In genomic region chr17:2050871-2051387, GRCh38 we compare ENCODE assay signal across 8 cellular contexts. TPM values are rescaled to one million over a fixed set of nuclear protein-coding genes. Genes with fewer than 3 reads are reported as not detected.
DNase-seq lines count a peak whose midpoint lies in the region; ATAC-seq, FAIRE-seq and TF ChIP-seq lines count a peak whose summit lies in the region.

No MANE protein-coding gene starts in this region.

- no peak overlapping the region for H2BK12ac ChIP-seq in mesenchymal stem cell (ENCODE audit: low read length in 2 of 2)

- WGBS in K562 (ENCODE audit: insufficient coverage, low coverage, missing lambda C conversion rate): 2% methylated on average over 10 of the region's 69 CpGs
- 3% methylated on average over 60 of the region's 69 CpGs for WGBS in mesenchymal stem cell

- intact Hi-C loops in K562 (cut with micrococcal nuclease): loop anchor here (5.0 to 10.0 kb wide), 2 partner anchors 124 to 301 kb away; no protein-coding TSS in a partner anchor

- H2AK5ac ChIP-seq in mesenchymal stem cell (ENCODE audit: low read length, severe bottlenecking): no peak overlapping the region

- FAIRE-seq in K562 (lab: Jason Lieb, UNC): no peak

- no peak overlapping the region for H4K91ac ChIP-seq in mesenchymal stem cell (ENCODE audit: low read length)

- TF ChIP-seq EP300 in K562 (IDR thresholded peaks at IDR 0.05; ENCODE audit: low read length): no peak

- no peak overlapping the region for H2BK5ac ChIP-seq in mesenchymal stem cell (ENCODE audit: low read depth, low read length, poor library complexity, severe bottlenecking)

- H3K23ac ChIP-seq in mesenchymal stem cell (ENCODE audit: low read length in 2 of 2): peak overlapping the region in 1 of 2 experiments; percentile 94

- peak overlapping the region; percentile 19 for H2BK120ac ChIP-seq in mesenchymal stem cell (ENCODE audit: low read depth, low read length)

- H3K27ac ChIP-seq in BLaER1 (no peak overlapping the region), K562 (ENCODE audit: extremely low read depth, low read depth, low read length) (peak overlapping the region; percentile 70; the same call in 1 of the 3 replicates), mesenchymal stem cell (ENCODE audit: low read length, poor library complexity, severe bottlenecking) (no peak overlapping the region)

- peak overlapping the region in 1 of 2 experiments; percentile 40 for H3K18ac ChIP-seq in mesenchymal stem cell (ENCODE audit: low read depth in 1 of 2, low read length in 2 of 2)

- H3K4me2 ChIP-seq in BLaER1 (peak overlapping the region; percentile 95), K562 (ENCODE audit: insufficient read depth, low read length) (peak overlapping the region; percentile 65), mesenchymal stem cell (ENCODE audit: low read length, poor library complexity, severe bottlenecking) (peak overlapping the region; percentile 98)

- H3K79me1 ChIP-seq in mesenchymal stem cell (replicated peaks; ENCODE audit: low read length, poor library complexity, severe bottlenecking): peaks cover 4% of the 10 kb centered on the region

- no peak for TF ChIP-seq POLR2A in K562 (conservative IDR thresholded peaks at IDR 0.05)

- no peak overlapping the region for H4K8ac ChIP-seq in mesenchymal stem cell (ENCODE audit: low read length)

- H3K27me3 ChIP-seq in BLaER1: peaks cover 67% of the 10 kb centered on the region
- no peaks in the 10 kb centered on the region for H3K27me3 ChIP-seq in K562 (ENCODE audit: control insufficient read depth in 2 of 2, insufficient read depth in 2 of 2, low read length in 2 of 2)
- H3K27me3 ChIP-seq in mesenchymal stem cell (ENCODE audit: control insufficient read depth in 1 of 2, insufficient read depth in 1 of 2, low read length in 2 of 2): no peaks in the 10 kb centered on the region

- peak overlapping the region; percentile 77 for H3K4me3 ChIP-seq in BLaER1
- peak overlapping the region; percentile 36 for H3K4me3 ChIP-seq in HFF-Myc (replicated peaks; ENCODE audit: low read depth, low read length)
- H3K4me3 ChIP-seq in K562: peak overlapping the region; percentile 42
- H3K4me3 ChIP-seq in mesenchymal stem cell (ENCODE audit: insufficient read depth in 1 of 2, low read depth in 1 of 2, low read length in 2 of 2): peak overlapping the region; percentile 63 to 84

- H3K14ac ChIP-seq in mesenchymal stem cell (ENCODE audit: low read length in 2 of 2): no peak overlapping the region

- no peak for TF ChIP-seq RAD21 in K562 (CRISPR knock-in tag; conservative IDR thresholded peaks at IDR 0.05 in 1 of 2, IDR thresholded peaks at IDR 0.05 in 1 of 2)

- no peak for DNase-seq in HFF-Myc (ENCODE audit: extremely low read depth, low read depth)
- DNase-seq in K562 (ENCODE audit: extremely low read depth in 1 of 4, low spot score in 3 of 4): peak in 1 of 4 experiments; percentile 44
- DNase-seq in mesenchymal stem cell: peak; percentile 83
- DNase-seq in KG1 (lab: John Stamatoyannopoulos, UW): no peak
- no peak for DNase-seq in NCI-H510A treated with DMSO at 0.1 percent for 48 hours (lab: John Stamatoyannopoulos, UW)
- no peak for DNase-seq in NCI-H128 (lab: John Stamatoyannopoulos, UW; ENCODE audit: unreplicated experiment)
- DNase-seq in NCI-H2107 (lab: John Stamatoyannopoulos, UW): no peak

- ATAC-seq in K562: peak; percentile 32; the same call in 2 of the 3 replicates

- H2AFZ ChIP-seq in K562 (ENCODE audit: low read depth, low read length) (peak overlapping the region; percentile 40; the same call in 1 of the 2 replicates), mesenchymal stem cell (ENCODE audit: low read depth, low read length) (no peak overlapping the region)

- H3K9me1 ChIP-seq in K562 (ENCODE audit: control insufficient read depth, insufficient read depth, low read length): no peaks in the 10 kb centered on the region

- H3K9me3 ChIP-seq in BLaER1 (no peaks in the 10 kb centered on the region), K562 (replicated peaks; ENCODE audit: control insufficient read depth, insufficient read depth, low read depth, low read length) (no peaks in the 10 kb centered on the region), mesenchymal stem cell (ENCODE audit: control insufficient read depth, low read length) (no peaks in the 10 kb centered on the region)

- no peak overlapping the region for H3K4ac ChIP-seq in mesenchymal stem cell (ENCODE audit: low read depth in 1 of 2, low read length in 2 of 2)

- POLR2A ChIA-PET in K562 (lab: Yijun Ruan, JAX): interaction anchor here (1.2 kb wide), 1 partner anchor 13 kb away, joined by 3 read pairs; no protein-coding TSS in a partner anchor

- CTCF ChIA-PET in K562 (lab: Yijun Ruan, JAX; ENCODE audit: low intra/inter-chr PET ratio): no interaction called here

- H2BK15ac ChIP-seq in mesenchymal stem cell (ENCODE audit: low read depth, poor library complexity, severe bottlenecking): peak overlapping the region; percentile 7

- TF ChIP-seq CTCF in HFF-Myc (IDR thresholded peaks at IDR 0.05; ENCODE audit: low read depth, low read length, missing control alignments): no peak
- no peak for TF ChIP-seq CTCF in K562 (IDR thresholded peaks at IDR 0.05 in 2 of 3, conservative IDR thresholded peaks at IDR 0.05 in 1 of 3; ENCODE audit: insufficient read depth in 2 of 3, low read depth in 1 of 3, low read length in 3 of 3)

- H3K36me3 ChIP-seq in BLaER1 (no peaks in the 10 kb centered on the region), K562 (ENCODE audit: control insufficient read depth, insufficient read depth, low read length) (no peaks in the 10 kb centered on the region), mesenchymal stem cell (ENCODE audit: control insufficient read depth in 1 of 2, insufficient read depth in 2 of 2, low read depth in 1 of 2, low read length in 2 of 2) (no peaks in the 10 kb centered on the region)

- in situ Hi-C loops in K562 (cut with MboI): no loop called here

- H3K79me2 ChIP-seq in K562 (ENCODE audit: control insufficient read depth, insufficient read depth, low read length): no peaks in the 10 kb centered on the region

- H3K4me1 ChIP-seq in BLaER1: peaks cover 41% of the 10 kb centered on the region
- H3K4me1 ChIP-seq in K562 (replicated peaks in 1 of 2; ENCODE audit: control insufficient read depth in 2 of 2, insufficient read depth in 2 of 2, low read length in 2 of 2): peaks cover 8 to 45% of the 10 kb centered on the region in 2 experiments; a peak in 4 of 5 replicates
- peaks cover 37% of the 10 kb centered on the region for H3K4me1 ChIP-seq in mesenchymal stem cell (ENCODE audit: control insufficient read depth, insufficient read depth, low read depth, low read length)

- no TSS peak for BruUV-seq in K562 (replicated peaks; lab: Mats Ljungman, UMichigan)

- H3K9ac ChIP-seq in BLaER1 (no peak overlapping the region), K562 (ENCODE audit: insufficient read depth in 1 of 2, low read depth in 2 of 2, low read length in 2 of 2) (peak overlapping the region in 1 of 2 experiments; percentile 84; a peak in 2 of 4 replicates), mesenchymal stem cell (ENCODE audit: low read length) (peak overlapping the region; percentile 49)

- H4K20me1 ChIP-seq in BLaER1 (peaks cover 42% of the 10 kb centered on the region), K562 (replicated peaks; ENCODE audit: control insufficient read depth, insufficient read depth, low read length) (no peaks in the 10 kb centered on the region)

RNA-seq across cellular contexts. Expression of gene HIC1, which starts 4.0 kb away (rescaled TPM):
- total RNA-seq in K562 (2011; cell fraction: chromatin; rRNA removed; ENCODE audit: low replicate concordance): 2.6 and 5.4 TPM in 2 replicates
- total RNA-seq in K562 (2011; cell fraction: nucleolus; rRNA removed): 4.3 and 6.5 TPM in 2 replicates
- 2.3 and 2.4 TPM in 2 replicates for total RNA-seq in K562 (2011; cell fraction: nucleoplasm; rRNA removed)
- total RNA-seq in K562 (2014; rRNA removed) (1.9 and 2.8 TPM in 2 replicates), K562 (2014; rRNA removed; fragmentation: Illumina TruSeq; extraction: Trizol) (0.13 and 0.18 TPM in 2 replicates), K562 (2015; rRNA removed; fragmentation: Illumina TruSeq; extraction: Trizol) (0.18 and 0.41 TPM in 2 replicates), K562 (2021) (2.3 and 2.5 TPM in 2 replicates)
- polyA plus RNA-seq in K562 (2011; rRNA removed) (0.53 and 0.64 TPM in 2 replicates), K562 (2014; fragmentation: Illumina TruSeq; extraction: Trizol) (0.12 and 0.35 TPM in 2 replicates), K562 (2014; fragmentation: Nextera tagmentation; extraction: Ambion mirVana) (under 1 TPM; 0.01 to 0.03 TPM), K562 (2014; rRNA removed) (1.4 and 2.3 TPM in 2 replicates)
- 0.93 and 4.2 TPM in 2 replicates for polyA plus RNA-seq in K562 (2011; cell fraction: cytosol; rRNA removed)
- 2.7 and 7.9 TPM in 2 replicates for polyA plus RNA-seq in K562 (2011; cell fraction: nucleus; rRNA removed)
- polyA plus RNA-seq in K562 (2012): 0.80 and 0.95 TPM in 2 replicates
- 0.21 and 0.46 TPM in 2 replicates for polyA minus RNA-seq in K562 (2011; rRNA and poly(A)+ RNA removed)
- polyA minus RNA-seq in K562 (2011; cell fraction: cytosol; rRNA and poly(A)+ RNA removed): 1.5 and 2.1 TPM in 2 replicates
- 2.6 and 2.7 TPM in 2 replicates for polyA minus RNA-seq in K562 (2011; cell fraction: nucleus; rRNA and poly(A)+ RNA removed)
- 25.3 TPM for polyA plus RNA-seq in mesenchymal stem cell (2013, experiment 1 of 2)
- polyA plus RNA-seq in mesenchymal stem cell (2013, experiment 2 of 2): 23.9 TPM

RNA-seq across cellular contexts. Expression of gene OVCA2, which starts 9.1 kb away (rescaled TPM):
- 1.6 and 4.6 TPM in 2 replicates for total RNA-seq in K562 (2011; cell fraction: chromatin; rRNA removed; ENCODE audit: low replicate concordance)
- total RNA-seq in K562 (2011; cell fraction: nucleolus; rRNA removed): 6.6 and 9.8 TPM in 2 replicates
- total RNA-seq in K562 (2011; cell fraction: nucleoplasm; rRNA removed): 0.69 and 4.2 TPM in 2 replicates
- 21.6 and 23.7 TPM in 2 replicates for total RNA-seq in K562 (2014; rRNA removed)
- total RNA-seq in K562 (2014; rRNA removed; fragmentation: Illumina TruSeq; extraction: Trizol): 9.7 and 12.2 TPM in 2 replicates
- total RNA-seq in K562 (2015; rRNA removed; fragmentation: Illumina TruSeq; extraction: Trizol): 12.2 and 14.1 TPM in 2 replicates
- 15.6 and 21.1 TPM in 2 replicates for total RNA-seq in K562 (2021)
- 14.1 and 17.1 TPM in 2 replicates for polyA plus RNA-seq in K562 (2011; rRNA removed)
- 17.7 and 39.3 TPM in 2 replicates for polyA plus RNA-seq in K562 (2011; cell fraction: cytosol; rRNA removed)
- 5.4 and 6.8 TPM in 2 replicates for polyA plus RNA-seq in K562 (2011; cell fraction: nucleus; rRNA removed)
- 14.6 and 22.6 TPM in 2 replicates for polyA plus RNA-seq in K562 (2012)
- polyA plus RNA-seq in K562 (2014; fragmentation: Illumina TruSeq; extraction: Trizol): 14.1 and 18.2 TPM in 2 replicates
- polyA plus RNA-seq in K562 (2014; fragmentation: Nextera tagmentation; extraction: Ambion mirVana): 1 to 10 TPM; 3.0 to 3.6 TPM
- 19.7 and 23.4 TPM in 2 replicates for polyA plus RNA-seq in K562 (2014; rRNA removed)
- 6.3 and 8.5 TPM in 2 replicates for polyA minus RNA-seq in K562 (2011; rRNA and poly(A)+ RNA removed)
- polyA minus RNA-seq in K562 (2011; cell fraction: cytosol; rRNA and poly(A)+ RNA removed): 7.6 and 8.9 TPM in 2 replicates
- 1.1 and 1.6 TPM in 2 replicates for polyA minus RNA-seq in K562 (2011; cell fraction: nucleus; rRNA and poly(A)+ RNA removed)
- polyA plus RNA-seq in mesenchymal stem cell (2013, experiment 1 of 2): 72.1 TPM
- 72.9 TPM for polyA plus RNA-seq in mesenchymal stem cell (2013, experiment 2 of 2)

RNA-seq across cellular contexts. Expression of gene DPH1, which starts 21.0 kb away (rescaled TPM):
- 67.2 and 189 TPM in 2 replicates for total RNA-seq in K562 (2011; cell fraction: chromatin; rRNA removed; ENCODE audit: low replicate concordance)
- total RNA-seq in K562 (2011; cell fraction: nucleolus; rRNA removed): 122 and 130 TPM in 2 replicates
- total RNA-seq in K562 (2011; cell fraction: nucleoplasm; rRNA removed): 90.6 and 92.5 TPM in 2 replicates
- 30.9 and 34.7 TPM in 2 replicates for total RNA-seq in K562 (2014; rRNA removed)
- total RNA-seq in K562 (2014; rRNA removed; fragmentation: Illumina TruSeq; extraction: Trizol): 19.3 and 19.7 TPM in 2 replicates
- 17.7 and 19.7 TPM in 2 replicates for total RNA-seq in K562 (2015; rRNA removed; fragmentation: Illumina TruSeq; extraction: Trizol)
- 33.0 and 40.6 TPM in 2 replicates for total RNA-seq in K562 (2021)
- polyA plus RNA-seq in K562 (2011; rRNA removed): 20.2 and 39.1 TPM in 2 replicates
- polyA plus RNA-seq in K562 (2011; cell fraction: cytosol; rRNA removed): 35.7 and 48.3 TPM in 2 replicates
- 121 and 164 TPM in 2 replicates for polyA plus RNA-seq in K562 (2011; cell fraction: nucleus; rRNA removed)
- 23.5 and 23.7 TPM in 2 replicates for polyA plus RNA-seq in K562 (2012)
- polyA plus RNA-seq in K562 (2014; fragmentation: Illumina TruSeq; extraction: Trizol): 28.7 and 31.0 TPM in 2 replicates
- polyA plus RNA-seq in K562 (2014; fragmentation: Nextera tagmentation; extraction: Ambion mirVana): under 1 TPM; 0.42 to 0.94 TPM
- polyA plus RNA-seq in K562 (2014; rRNA removed): 30.1 and 30.5 TPM in 2 replicates
- polyA minus RNA-seq in K562 (2011; rRNA and poly(A)+ RNA removed): 17.2 and 19.4 TPM in 2 replicates
- 27.1 and 28.2 TPM in 2 replicates for polyA minus RNA-seq in K562 (2011; cell fraction: cytosol; rRNA and poly(A)+ RNA removed)
- polyA minus RNA-seq in K562 (2011; cell fraction: nucleus; rRNA and poly(A)+ RNA removed): 30.3 and 42.9 TPM in 2 replicates
- polyA plus RNA-seq in mesenchymal stem cell (2013, experiment 1 of 2): 24.6 TPM
- 23.7 TPM for polyA plus RNA-seq in mesenchymal stem cell (2013, experiment 2 of 2)

RNA-seq across cellular contexts. Expression of gene RTN4RL1, which starts 25.8 kb away (rescaled TPM):
- total RNA-seq in K562 (2011; cell fraction: chromatin; rRNA removed; ENCODE audit: low replicate concordance): 0.30 TPM in 1 of 2 replicates, not detected in the other
- 0.13 and 0.50 TPM in 2 replicates for total RNA-seq in K562 (2011; cell fraction: nucleolus; rRNA removed)
- 0.07 TPM in 1 of 2 replicates, not detected in the other for total RNA-seq in K562 (2011; cell fraction: nucleoplasm; rRNA removed)
- total RNA-seq in K562 (2014; rRNA removed) (0.05 and 0.12 TPM in 2 replicates), K562 (2014; rRNA removed; fragmentation: Illumina TruSeq; extraction: Trizol) (not detected in 2 replicates), K562 (2015; rRNA removed; fragmentation: Illumina TruSeq; extraction: Trizol) (0.04 TPM in 2 replicates), K562 (2021) (0.04 and 0.07 TPM in 2 replicates)
- polyA plus RNA-seq in K562 (2011; rRNA removed) (0.06 and 0.58 TPM in 2 replicates), K562 (2014; fragmentation: Illumina TruSeq; extraction: Trizol) (not detected in 2 replicates), K562 (2014; fragmentation: Nextera tagmentation; extraction: Ambion mirVana) (not detected), K562 (2014; rRNA removed) (not detected in 2 replicates)
- 0.25 and 0.58 TPM in 2 replicates for polyA plus RNA-seq in K562 (2011; cell fraction: cytosol; rRNA removed)
- polyA plus RNA-seq in K562 (2011; cell fraction: nucleus; rRNA removed): 0.09 and 0.24 TPM in 2 replicates
- polyA plus RNA-seq in K562 (2012): 0.06 and 0.08 TPM in 2 replicates
- 0.27 TPM in 1 of 2 replicates, not detected in the other for polyA minus RNA-seq in K562 (2011; rRNA and poly(A)+ RNA removed)
- polyA minus RNA-seq in K562 (2011; cell fraction: cytosol; rRNA and poly(A)+ RNA removed): 0.82 TPM in 1 of 2 replicates, not detected in the other
- 0.13 and 0.33 TPM in 2 replicates for polyA minus RNA-seq in K562 (2011; cell fraction: nucleus; rRNA and poly(A)+ RNA removed)
- 0.10 TPM for polyA plus RNA-seq in mesenchymal stem cell (2013, experiment 1 of 2)
- polyA plus RNA-seq in mesenchymal stem cell (2013, experiment 2 of 2): 0.04 TPM
